13 cellular contexts compared by ENCODE assay signal in the genomic region with DNA sequence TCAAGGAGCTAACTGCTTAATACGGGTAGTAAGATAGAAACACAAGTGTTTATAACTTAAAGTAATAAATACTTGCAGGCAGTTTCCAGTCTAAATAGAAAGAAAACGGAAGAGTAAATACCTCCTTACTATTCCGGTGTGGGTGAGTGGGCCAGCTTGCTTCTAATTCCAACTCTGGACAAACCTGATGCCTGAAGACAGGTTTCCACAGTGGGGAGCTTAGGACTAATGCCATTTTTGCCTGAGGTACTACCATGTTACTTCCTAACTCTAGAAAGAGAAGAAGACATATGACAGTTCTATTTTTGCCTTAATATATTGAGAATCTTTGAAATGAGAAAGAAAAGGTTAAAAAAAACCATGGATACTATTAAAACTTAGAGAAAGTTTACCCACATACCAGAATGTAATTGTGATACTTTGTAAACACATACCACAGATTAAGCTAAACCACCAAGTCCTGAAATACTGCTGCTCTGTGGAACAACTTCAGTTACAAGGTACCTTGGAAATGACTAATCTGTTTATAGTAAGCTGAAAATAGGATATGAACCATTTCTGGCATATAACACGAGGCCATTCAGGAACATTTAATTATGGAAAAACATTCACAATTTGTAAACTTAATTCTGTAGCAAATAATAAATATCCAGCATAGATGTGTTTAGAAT.
DNase-seq lines count a peak whose midpoint lies in the region; ATAC-seq and TF ChIP-seq lines count a peak whose summit lies in the region.
"Had no signal": no experiment of that assay in that cellular context is flagged by ENCODE, and none has a peak within 500 bp of the region (broad histone marks: within the 10 kb centered on the region; RNA-seq: fewer than 3 reads in every experiment).

No MANE protein-coding gene starts in this region.

- no peak overlapping the region for H2AK5ac ChIP-seq in mesenchymal stem cell (ENCODE audit: low read length, severe bottlenecking)

- peaks cover 41 to 94% of the 10 kb centered on the region in 2 experiments for H3K36me3 ChIP-seq in mesenchymal stem cell (ENCODE audit: control insufficient read depth in 1 of 2, insufficient read depth in 2 of 2, low read depth in 1 of 2, low read length in 2 of 2)
- H3K36me3 ChIP-seq in upper lobe of right lung, result peaks cover 97% of the 10 kb centered on the region

- H3K27me3 ChIP-seq in mesenchymal stem cell (ENCODE audit: control insufficient read depth in 1 of 2, insufficient read depth in 1 of 2, low read length in 2 of 2), result no peaks in the 10 kb centered on the region
- H3K27me3 ChIP-seq in upper lobe of right lung, result no peaks in the 10 kb centered on the region
- H3K27me3 ChIP-seq: MG63 had no signal

- H2AFZ ChIP-seq in mesenchymal stem cell (ENCODE audit: low read depth, low read length), result no peak overlapping the region
- H2AFZ ChIP-seq: parathyroid adenoma had no signal

- H3K9me3 Mint-ChIP-seq in activated T-cell treated with anti-CD3 and anti-CD28 coated beads, Interleukin-2, amount 50 U/mL, for 24 hours, result no peaks in the 10 kb centered on the region
- no peaks in the 10 kb centered on the region for H3K9me3 Mint-ChIP-seq in activated T-cell treated with anti-CD3 and anti-CD28 coated beads, Interleukin-2, amount 50 U/mL, for 72 hours

- peak overlapping the region; percentile 47 for H3K27ac Mint-ChIP-seq in activated T-cell treated with anti-CD3 and anti-CD28 coated beads, Interleukin-2, amount 50 U/mL, for 24 hours
- no peak overlapping the region for H3K27ac Mint-ChIP-seq in activated T-cell treated with anti-CD3 and anti-CD28 coated beads, Interleukin-2, amount 50 U/mL, for 72 hours

- H3K4me3 ChIP-seq in cardiac fibroblast (replicated peaks in 1 of 2; ENCODE audit: low read depth in 2 of 2, low read length in 2 of 2) (no peak overlapping the region), mesenchymal stem cell (ENCODE audit: insufficient read depth in 1 of 2, low read depth in 1 of 2, low read length in 2 of 2) (no peak overlapping the region), upper lobe of right lung (no peak overlapping the region)
- H3K4me3 ChIP-seq: MG63 had no signal

- H4K8ac ChIP-seq in mesenchymal stem cell (ENCODE audit: low read length), result no peak overlapping the region

- peaks cover 91% of the 10 kb centered on the region for H3K36me3 Mint-ChIP-seq in activated T-cell treated with anti-CD3 and anti-CD28 coated beads, Interleukin-2, amount 50 U/mL, for 24 hours (ENCODE audit: low read depth)
- peaks cover 11 to 28% of the 10 kb centered on the region in 2 donors for H3K36me3 Mint-ChIP-seq in activated T-cell treated with anti-CD3 and anti-CD28 coated beads, Interleukin-2, amount 50 U/mL, for 72 hours (ENCODE audit: insufficient read depth in 2 of 2)

- no peaks in the 10 kb centered on the region for H3K27me3 Mint-ChIP-seq in activated T-cell treated with anti-CD3 and anti-CD28 coated beads, Interleukin-2, amount 50 U/mL, for 24 hours
- no peaks in the 10 kb centered on the region for H3K27me3 Mint-ChIP-seq in activated T-cell treated with anti-CD3 and anti-CD28 coated beads, Interleukin-2, amount 50 U/mL, for 72 hours (ENCODE audit: low read depth)

- no peak overlapping the region for H3K27ac ChIP-seq in mesenchymal stem cell (ENCODE audit: low read length, poor library complexity, severe bottlenecking)
- peak overlapping the region; percentile 21 for H3K27ac ChIP-seq in upper lobe of right lung
- H3K27ac ChIP-seq: parathyroid adenoma had no signal

- no peak for DNase-seq in activated T-cell treated with anti-CD3 and anti-CD28 coated beads, Interleukin-2, amount 50 U/mL, for 24 hours
- DNase-seq in activated T-cell treated with anti-CD3 and anti-CD28 coated beads, Interleukin-2, amount 50 U/mL, for 72 hours, result no peak
- DNase-seq in cardiac fibroblast (ENCODE audit: low read depth in 2 of 2) (peak; percentile 53 to 69), mesenchymal stem cell (peak; percentile 84), upper lobe of right lung (no peak), SHP77 (lab: John Stamatoyannopoulos, UW) (no peak)
- DNase-seq: activated CD4-positive, alpha-beta T cell treated with anti-CD3 and anti-CD28 coated beads for 48 hours; glutamatergic neuron; MG63; SW 1271 had no signal

- WGBS in mesenchymal stem cell, result 83% methylated on average over 2 of the region's 4 CpGs

- no peak for ATAC-seq in activated T-cell treated with anti-CD3 and anti-CD28 coated beads, Interleukin-2, amount 50 U/mL, for 72 hours (replicated peaks in 1 of 2)
- ATAC-seq in upper lobe of right lung, result peak; percentile 22
- ATAC-seq in GM19328 (IDR thresholded peaks at IDR 0.05; ENCODE audit: unreplicated experiment), result no peak
- no peak for ATAC-seq in GM19397 (IDR thresholded peaks at IDR 0.05; ENCODE audit: unreplicated experiment)

- no peak overlapping the region for H3K14ac ChIP-seq in mesenchymal stem cell (ENCODE audit: low read length in 2 of 2)

- H3K9me3 ChIP-seq in mesenchymal stem cell (ENCODE audit: control insufficient read depth, low read length) (no peaks in the 10 kb centered on the region), upper lobe of right lung (no peaks in the 10 kb centered on the region)
- H3K9me3 ChIP-seq: MG63 had no signal

- no peak overlapping the region for H3K4ac ChIP-seq in mesenchymal stem cell (ENCODE audit: low read depth in 1 of 2, low read length in 2 of 2)

- no peak overlapping the region for H3K18ac ChIP-seq in mesenchymal stem cell (ENCODE audit: low read depth in 1 of 2, low read length in 2 of 2)

- H2BK15ac ChIP-seq in mesenchymal stem cell (ENCODE audit: low read depth, poor library complexity, severe bottlenecking), result no peak overlapping the region

- H3K4me1 Mint-ChIP-seq in activated T-cell treated with anti-CD3 and anti-CD28 coated beads, Interleukin-2, amount 50 U/mL, for 24 hours (ENCODE audit: low read depth), result no peaks in the 10 kb centered on the region
- H3K4me1 Mint-ChIP-seq in activated T-cell treated with anti-CD3 and anti-CD28 coated beads, Interleukin-2, amount 50 U/mL, for 72 hours (ENCODE audit: low read depth), result no peaks in the 10 kb centered on the region

- H2BK12ac ChIP-seq in mesenchymal stem cell (ENCODE audit: low read length in 2 of 2), result peak overlapping the region in 1 of 2 experiments; percentile 75

- TF ChIP-seq CTCF in cardiac fibroblast (IDR thresholded peaks at IDR 0.05; ENCODE audit: low read depth, low read length) (no peak), upper lobe of right lung (IDR thresholded peaks at IDR 0.05) (no peak)

- H4K91ac ChIP-seq in mesenchymal stem cell (ENCODE audit: low read length), result no peak overlapping the region

- no peak overlapping the region for H2BK5ac ChIP-seq in mesenchymal stem cell (ENCODE audit: low read depth, low read length, poor library complexity, severe bottlenecking)

- no peak overlapping the region for H3K23ac ChIP-seq in mesenchymal stem cell (ENCODE audit: low read length in 2 of 2)

- no peak overlapping the region for H3K4me2 ChIP-seq in mesenchymal stem cell (ENCODE audit: low read length, poor library complexity, severe bottlenecking)

- peaks cover 8% of the 10 kb centered on the region for H3K79me1 ChIP-seq in mesenchymal stem cell (replicated peaks; ENCODE audit: low read length, poor library complexity, severe bottlenecking)

- H3K9ac ChIP-seq in mesenchymal stem cell (ENCODE audit: low read length), result no peak overlapping the region
- H3K9ac ChIP-seq: parathyroid adenoma had no signal

- H3K4me1 ChIP-seq in mesenchymal stem cell (ENCODE audit: control insufficient read depth, insufficient read depth, low read depth, low read length) (no peaks in the 10 kb centered on the region), upper lobe of right lung (no peaks in the 10 kb centered on the region)
- H3K4me1 ChIP-seq: parathyroid adenoma had no signal

- intact Hi-C loops in upper lobe of right lung (cut with DNase I), result no loop called here

- no peak overlapping the region for H2BK120ac ChIP-seq in mesenchymal stem cell (ENCODE audit: low read depth, low read length)

- no peak overlapping the region for H3K4me3 Mint-ChIP-seq in activated T-cell treated with anti-CD3 and anti-CD28 coated beads, Interleukin-2, amount 50 U/mL, for 24 hours
- no peak overlapping the region for H3K4me3 Mint-ChIP-seq in activated T-cell treated with anti-CD3 and anti-CD28 coated beads, Interleukin-2, amount 50 U/mL, for 72 hours

Comparison
In these comparisons a context has a peak if more than half of its experiments do, and no peak if none do; other contexts are left out.
1. DNase-seq: peak in cardiac fibroblast (2 of 2) and mesenchymal stem cell (single experiment); none in activated T-cell treated with anti-CD3 and anti-CD28 coated beads, Interleukin-2, amount 50 U/mL, for 24 hours (single experiment), activated T-cell treated with anti-CD3 and anti-CD28 coated beads, Interleukin-2, amount 50 U/mL, for 72 hours (0 of 2), upper lobe of right lung (single experiment) and SHP77 (0 of 2).